ENCODE assay signal across 8 cellular contexts in genomic region chr20:36792422-36792821, GRCh38. TPM values are rescaled to one million over a fixed set of nuclear protein-coding genes. Genes with fewer than 3 reads are reported as not detected.
DNase-seq lines count a peak whose midpoint lies in the region; ATAC-seq, FAIRE-seq and TF ChIP-seq lines count a peak whose summit lies in the region.

No MANE protein-coding gene starts in this region.

- CTCF ChIA-PET in A549 (lab: Yijun Ruan, JAX), result interaction anchor here (0.6 to 4.8 kb wide), 17 partner anchors 10 to 106 kb away, joined by 3 to 21 read pairs (median 3); partner anchors contain the start of gene DSN1

- TF ChIP-seq EP300 in A549 (IDR thresholded peaks at IDR 0.05), result no peak
- TF ChIP-seq EP300 in neural cell (conservative IDR thresholded peaks at IDR 0.05; ENCODE audit: poor library complexity, severe bottlenecking), result no peak

- H3K4me2 ChIP-seq in A549 (no peak overlapping the region), neural cell (ENCODE audit: low read length) (no peak overlapping the region)

- no peak for FAIRE-seq in A549 (lab: Jason Lieb, UNC)

- H3K4me3 ChIP-seq in A549 (no peak overlapping the region), dorsolateral prefrontal cortex (no peak overlapping the region), neural cell (ENCODE audit: low read length) (no peak overlapping the region)

- H3K27ac ChIP-seq in A549 (no peak overlapping the region), dorsolateral prefrontal cortex (peak overlapping the region in 25 of 59 donors; percentile 5 to 79 (median 37)), neural cell (ENCODE audit: low read length) (no peak overlapping the region)

- no peak for TF ChIP-seq POLR2A in A549 (IDR thresholded peaks at IDR 0.05; ENCODE audit: low read length)

- peaks cover 18% of the 10 kb centered on the region for H3K36me3 ChIP-seq in neural cell (ENCODE audit: insufficient read depth, low read length)

- H3K9me3 ChIP-seq in A549 (no peaks in the 10 kb centered on the region), neural cell (ENCODE audit: low read length) (no peaks in the 10 kb centered on the region)

- H3K27me3 ChIP-seq in dorsolateral prefrontal cortex (no peaks in the 10 kb centered on the region), neural cell (ENCODE audit: insufficient read depth, low read depth, low read length) (no peaks in the 10 kb centered on the region)

- DNase-seq in A549 (ENCODE audit: low read depth in 1 of 2, low spot score in 1 of 2), result peak; percentile 54 to 77
- DNase-seq in NCI-H69 (lab: John Stamatoyannopoulos, UW), result peak; percentile 32
- peak in 5 of 10 donors; percentile 24 to 68 (median 48) for DNase-seq in dorsolateral prefrontal cortex
- DNase-seq in NCI-H1436 treated with DMSO at 0.1 percent for 48 hours (lab: John Stamatoyannopoulos, UW), result no peak

- H3K9ac ChIP-seq in neural cell (ENCODE audit: low read length), result no peak overlapping the region

- peaks cover 8% of the 10 kb centered on the region for H3K79me2 ChIP-seq in neural cell (replicated peaks; ENCODE audit: insufficient read depth, low read length)

- no peak overlapping the region for H2AFZ ChIP-seq in neural cell (ENCODE audit: low read depth, low read length)

- peaks cover 5% of the 10 kb centered on the region for H4K20me1 ChIP-seq in neural cell (ENCODE audit: insufficient read depth)

- peak; percentile 81 to 90; a peak in 5 of 6 replicates for ATAC-seq in A549
- ATAC-seq in HG03039 (IDR thresholded peaks at IDR 0.05; ENCODE audit: unreplicated experiment), result no peak
- ATAC-seq in GM19351 (IDR thresholded peaks at IDR 0.05; ENCODE audit: unreplicated experiment), result no peak

- H3K9me2 ChIP-seq in neural cell (ENCODE audit: insufficient read depth, low read length), result no peaks in the 10 kb centered on the region

- 68% methylated on average over 3 of the region's 3 CpGs for WGBS in A549 (ENCODE audit: missing lambda C conversion rate)

- TF ChIP-seq CTCF in A549 (IDR thresholded peaks at IDR 0.05) (peak; percentile 37), GM12873 (IDR thresholded peaks at IDR 0.05; ENCODE audit: insufficient read depth, low read depth, low read length, missing control alignments) (peak; percentile 58), dorsolateral prefrontal cortex (IDR thresholded peaks at IDR 0.05 in 54 of 56, conservative IDR thresholded peaks at IDR 0.05 in 2 of 56; ENCODE audit: low read depth in 1 of 56, partially characterized antibody in 56 of 56) (peak in 52 of 56 donors; percentile 21 to 66 (median 47)), neural cell (IDR thresholded peaks at IDR 0.05; ENCODE audit: poor library complexity, severe bottlenecking) (peak; percentile 49)

- intact Hi-C loops in dorsolateral prefrontal cortex (cut with DNase I), result no loop called here

- TF ChIP-seq RAD21 in A549 (conservative IDR thresholded peaks at IDR 0.05 in 1 of 2, IDR thresholded peaks at IDR 0.05 in 1 of 2), result peak; percentile 34 to 42; a peak in 3 of 5 replicates
- peak; percentile 32 for TF ChIP-seq RAD21 in neural cell (conservative IDR thresholded peaks at IDR 0.05)

- no peaks in the 10 kb centered on the region for H3F3A ChIP-seq in neural cell (ENCODE audit: insufficient read depth, low read length, poor library complexity, severe bottlenecking)

- H3K4me1 ChIP-seq in A549, result no peaks in the 10 kb centered on the region

- POLR2A ChIA-PET in A549 (lab: Yijun Ruan, JAX), result no interaction called here

TF ChIP-seq in A549, 52 proteins besides CTCF, POLR2A, EP300 and RAD21:
- TF ChIP-seq MAZ (IDR thresholded peaks at IDR 0.05; ENCODE audit: borderline replicate concordance, low read depth, low read length) (no peak), SMC3 (IDR thresholded peaks at IDR 0.05) (peak; percentile 39; the same call in 2 of the 3 replicates), USF2 (IDR thresholded peaks at IDR 0.05) (0 out of 2 replicates have a peak, but pooled peaks have one; percentile 23)
TF ChIP-seq in A549: peak in this region for 2.

TF ChIP-seq in neural cell, 6 proteins besides CTCF, POLR2A, EP300 and RAD21:
- no peak for TF ChIP-seq MXI1 (conservative IDR thresholded peaks at IDR 0.05; ENCODE audit: poor library complexity, severe bottlenecking)
- TF ChIP-seq REST (IDR thresholded peaks at IDR 0.05; ENCODE audit: borderline replicate concordance), result no peak
- TF ChIP-seq POLR2AphosphoS5 (IDR thresholded peaks at IDR 0.05), result no peak
- no peak for TF ChIP-seq EZH2 (IDR thresholded peaks at IDR 0.05; ENCODE audit: borderline replicate concordance, insufficient read depth, low read length, poor library complexity, severe bottlenecking)
- TF ChIP-seq SMC3 (conservative IDR thresholded peaks at IDR 0.05; ENCODE audit: poor library complexity), result peak; percentile 61
- TF ChIP-seq TAF1 (IDR thresholded peaks at IDR 0.05; ENCODE audit: low read depth), result no peak

RNA-seq across cellular contexts. Expression of gene DSN1, which starts 18.9 kb away (rescaled TPM):
- polyA plus RNA-seq in A549 (2011; rRNA removed), result 32.9 and 41.3 TPM in 2 replicates
- polyA plus RNA-seq in A549 (2012; cell fraction: cytosol; rRNA removed), result 19.4 and 20.1 TPM in 2 replicates
- polyA plus RNA-seq in A549 (2012; cell fraction: nucleus; rRNA removed), result 14.9 and 17.0 TPM in 2 replicates
- polyA plus RNA-seq in A549 (2017; fragmentation: RNase III; extraction: RNeasy Plus Mini Kit Qiagen cat#74134 plus additional on column Dnase treatment), result 37.4 to 38.2 TPM (median 37.9 TPM) in 3 replicates
- 11.0 and 11.6 TPM in 2 replicates for polyA minus RNA-seq in A549 (2011; rRNA and poly(A)+ RNA removed)
- 10 to 100 TPM in 38 of 120 experiments, 1 to 10 TPM in 82; 4.1 to 15.2 (median 8.6) TPM for total RNA-seq in dorsolateral prefrontal cortex
- 8.1 and 12.5 TPM in 2 replicates for polyA plus RNA-seq in neural cell
- polyA minus RNA-seq in neural cell, result 3.4 and 4.5 TPM in 2 replicates

RNA-seq across cellular contexts. Expression of gene NDRG3, which starts 46.5 kb away (rescaled TPM):
- 34.4 and 55.1 TPM in 2 replicates for polyA plus RNA-seq in A549 (2011; rRNA removed)
- 21.7 and 27.7 TPM in 2 replicates for polyA plus RNA-seq in A549 (2012; cell fraction: cytosol; rRNA removed)
- 11.5 and 16.0 TPM in 2 replicates for polyA plus RNA-seq in A549 (2012; cell fraction: nucleus; rRNA removed)
- polyA plus RNA-seq in A549 (2017; fragmentation: RNase III; extraction: RNeasy Plus Mini Kit Qiagen cat#74134 plus additional on column Dnase treatment), result 29.0 to 32.2 TPM (median 30.6 TPM) in 3 replicates
- 50.2 and 53.2 TPM in 2 replicates for polyA minus RNA-seq in A549 (2011; rRNA and poly(A)+ RNA removed)
- 100 to 1,000 TPM in 107 of 120 experiments, 10 to 100 TPM in 13; 75.7 to 191 (median 144) TPM for total RNA-seq in dorsolateral prefrontal cortex
- polyA plus RNA-seq in neural cell, result 53.7 and 61.0 TPM in 2 replicates
- 49.2 and 50.1 TPM in 2 replicates for polyA minus RNA-seq in neural cell

Comparison
In these comparisons a context has a peak if more than half of its experiments do, and no peak if none do; other contexts are left out.
1. ATAC-seq: peak in A549 (2 of 2); none in HG03039 (single experiment) and GM19351 (single experiment).
2. Peak in every context shown above with its lines, with median percentiles within 50 percentile points of each other: CTCF ChIP-seq.